ENCODE assay signal across 1 cellular context in genomic region chr5:78243639-78244038, GRCh38.
TF ChIP-seq lines count a peak whose summit lies in the region.

No MANE protein-coding gene starts in this region.

TF ChIP-seq in HepG2, 621 proteins besides CTCF, POLR2A, EP300 and RAD21 (continued from another document):
- TF ChIP-seq KLF9 (CRISPR knock-in tag; IDR thresholded peaks at IDR 0.05; ENCODE audit: low read depth) (no peak), ZNF724P (CRISPR knock-in tag; IDR thresholded peaks at IDR 0.05; ENCODE audit: borderline replicate concordance) (no peak), RARG (CRISPR knock-in tag; IDR thresholded peaks at IDR 0.05; ENCODE audit: low read depth) (no peak), MAF1 (CRISPR knock-in tag; IDR thresholded peaks at IDR 0.05; ENCODE audit: borderline replicate concordance) (no peak), ZNF616 (CRISPR knock-in tag; IDR thresholded peaks at IDR 0.05; ENCODE audit: low read depth) (no peak)
- TF ChIP-seq, protein P1, sequence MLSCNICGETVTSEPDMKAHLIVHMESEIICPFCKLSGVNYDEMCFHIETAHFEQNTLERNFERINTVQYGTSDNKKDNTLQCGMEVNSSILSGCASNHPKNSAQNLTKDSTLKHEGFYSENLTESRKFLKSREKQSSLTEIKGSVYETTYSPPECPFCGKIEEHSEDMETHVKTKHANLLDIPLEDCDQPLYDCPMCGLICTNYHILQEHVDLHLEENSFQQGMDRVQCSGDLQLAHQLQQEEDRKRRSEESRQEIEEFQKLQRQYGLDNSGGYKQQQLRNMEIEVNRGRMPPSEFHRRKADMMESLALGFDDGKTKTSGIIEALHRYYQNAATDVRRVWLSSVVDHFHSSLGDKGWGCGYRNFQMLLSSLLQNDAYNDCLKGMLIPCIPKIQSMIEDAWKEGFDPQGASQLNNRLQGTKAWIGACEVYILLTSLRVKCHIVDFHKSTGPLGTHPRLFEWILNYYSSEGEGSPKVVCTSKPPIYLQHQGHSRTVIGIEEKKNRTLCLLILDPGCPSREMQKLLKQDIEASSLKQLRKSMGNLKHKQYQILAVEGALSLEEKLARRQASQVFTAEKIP (CRISPR knock-in tag; IDR thresholded peaks at IDR 0.05; ENCODE audit: borderline replicate concordance), result no peak
